ENCODE assay signal across 7 cellular contexts in genomic region chr2:24123212-24124002, GRCh38. TPM values are rescaled to one million over a fixed set of nuclear protein-coding genes. Genes with fewer than 3 reads are reported as not detected.
A peak's percentile ranks its signal among the peaks of the same experiment; 100 is the strongest.
DNase-seq lines count a peak whose midpoint lies in the region; ATAC-seq and TF ChIP-seq lines count a peak whose summit lies in the region.

Gene FAM228B, plus strand, starts transcription at chr2:24123469. Its CDS starts 893 bp downstream, at chr2:24124362.
A gene with protein sequence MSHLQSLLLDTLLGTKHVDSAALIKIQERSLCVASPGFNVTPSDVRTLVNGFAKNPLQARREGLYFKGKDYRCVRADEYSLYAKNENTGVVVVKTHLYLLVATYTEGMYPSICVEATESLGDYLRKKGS (minus strand): TSS chr2:24123334. CDS start chr2:24122535, 799 bp downstream.

- H3K4me3 ChIP-seq in astrocyte of the spinal cord (ENCODE audit: low read depth, low read length) (peak within 1 kb of the TSS; percentile 81), iPS DF 6.9 (ENCODE audit: low read length) (peak within 1 kb of the TSS; percentile 73), sigmoid colon (peak within 1 kb of the TSS; percentile 46 to 68 (median 66))

- intact Hi-C loops in sigmoid colon (cut with DNase I): loop anchor here (2.0 to 10.0 kb wide), 4 partner anchors 39 to 671 kb away; partner anchors contain the start of genes CENPO, PTRHD1, SF3B6 and TP53I3

- ATAC-seq in GM18505 (IDR thresholded peaks at IDR 0.05; ENCODE audit: unreplicated experiment) (peak; percentile 92), HG02870 (IDR thresholded peaks at IDR 0.05; ENCODE audit: unreplicated experiment) (peak; percentile 88)

- DNase-seq in NCI-H1694 (lab: John Stamatoyannopoulos, UW) (peak; percentile 53), T-helper 9 cell (peak; percentile 22), astrocyte of the spinal cord (ENCODE audit: low read depth, low spot score) (peak; percentile 81), iPS DF 6.9 (ENCODE audit: low read depth, low spot score) (no peak), sigmoid colon (peak; percentile 95)

- TF ChIP-seq EP300 in sigmoid colon (IDR thresholded peaks at IDR 0.05): no peak

- TF ChIP-seq CTCF in astrocyte of the spinal cord (IDR thresholded peaks at IDR 0.05; ENCODE audit: low read depth, low read length) (no peak), sigmoid colon (IDR thresholded peaks at IDR 0.05) (no peak)

- H3K9me3 ChIP-seq in iPS DF 6.9 (ENCODE audit: control insufficient read depth, insufficient read depth, low read length): no peaks in the 10 kb centered on the region
- H3K9me3 ChIP-seq in sigmoid colon: no peaks in the 10 kb centered on the region

- in situ Hi-C loops in astrocyte of the spinal cord (cut with HindIII; ENCODE audit: low sequenced_read_pairs): no loop called here

- H3K27me3 ChIP-seq in iPS DF 6.9 (ENCODE audit: control insufficient read depth, insufficient read depth, low read length) (no peaks in the 10 kb centered on the region), sigmoid colon (no peaks in the 10 kb centered on the region)

- H3K4me1 ChIP-seq in iPS DF 6.9 (ENCODE audit: control insufficient read depth, insufficient read depth, low read length) (no peaks in the 10 kb centered on the region), sigmoid colon (peaks cover 0 to 32% (median 15%) of the 10 kb centered on the region in 4 donors)

- H3K27ac ChIP-seq in iPS DF 6.9 (ENCODE audit: low read length) (no peak within 1 kb of the TSS), sigmoid colon (peak within 1 kb of the TSS; percentile 88 to 94 (median 92))

- TF ChIP-seq POLR2A in GM18505 (IDR thresholded peaks at IDR 0.05; ENCODE audit: borderline replicate concordance, extremely low read depth, insufficient read depth, insufficient read length) (peak; percentile 85), sigmoid colon (IDR thresholded peaks at IDR 0.05) (no peak)

- WGBS in iPS DF 6.9 (ENCODE audit: insufficient coverage, insufficient read length): no CpG with 5 or more reads among the region's 104 CpGs
- WGBS in sigmoid colon, 2 donors: 0% methylated on average over 104 of the region's 104 CpGs

- H3K36me3 ChIP-seq in iPS DF 6.9 (ENCODE audit: control insufficient read depth, insufficient read depth, low read length) (no peaks in the 10 kb centered on the region), sigmoid colon (no peaks in the 10 kb centered on the region)

RNA-seq across cellular contexts. Expression of gene FAM228B, which starts in this region (rescaled TPM):
- total RNA-seq in sigmoid colon: 10 to 100 TPM; 24.7 to 44.1 (median 37.2) TPM
- 10 to 100 TPM in 1 of 3 donors, 1 to 10 TPM in 2; 1.4 to 11.4 (median 4.7) TPM for polyA plus RNA-seq in sigmoid colon

RNA-seq across cellular contexts. Expression of the second gene that starts in this region (rescaled TPM):
- 1 to 10 TPM in 1 of 4 donors, not detected in 3; 1.9 TPM for total RNA-seq in sigmoid colon
- polyA plus RNA-seq in sigmoid colon: under 1 TPM in 1 of 3 donors, not detected in 2; 0.12 TPM
